In genomic region chr11:134100171-134100570, GRCh38 we compare ENCODE assay signal across 26 cellular contexts. TPM values are rescaled to one million over a fixed set of nuclear protein-coding genes. Genes with fewer than 3 reads are reported as not detected.
DNase-seq lines count a peak whose midpoint lies in the region; ATAC-seq, FAIRE-seq and TF ChIP-seq lines count a peak whose summit lies in the region.
"Had no signal": no experiment of that assay in that cellular context is flagged by ENCODE, and none has a peak within 500 bp of the region (broad histone marks: within the 10 kb centered on the region; RNA-seq: fewer than 3 reads in every experiment).

No MANE protein-coding gene starts in this region.

- no peaks in the 10 kb centered on the region for H3K27me3 ChIP-seq in gastrocnemius medialis
- no peaks in the 10 kb centered on the region for H3K27me3 ChIP-seq in CD4-positive, alpha-beta T cell (ENCODE audit: control insufficient read depth, insufficient read depth, low read length)
- H3K27me3 ChIP-seq: BE2C; BLaER1 treated with 17β-estradiol and CSF1 and Interleukin-3, amounts not matched to agents 10 nM and 100 nM had no signal

- peaks cover 10% of the 10 kb centered on the region for H3K27me3 Mint-ChIP-seq in glutamatergic neuron (ENCODE audit: unreplicated experiment)
- no peaks in the 10 kb centered on the region for H3K27me3 Mint-ChIP-seq in CD4-positive, alpha-beta T cell

- no peak for ATAC-seq in gastrocnemius medialis
- no peak for ATAC-seq in GM21528 (IDR thresholded peaks at IDR 0.05; ENCODE audit: low FRiP score, unreplicated experiment)
- no peak for ATAC-seq in CD4-positive, alpha-beta T cell (ENCODE audit: poor library complexity)
- ATAC-seq: A549, GM12878, GM23338, HCT116 had no signal

- POLR2A ChIA-PET in CD4-positive, alpha-beta T cell (lab: Charles Lee) = no interaction called here

- H3K4me3 Mint-ChIP-seq in glutamatergic neuron (ENCODE audit: unreplicated experiment) = peak overlapping the region; percentile 39
- H3K4me3 Mint-ChIP-seq in CD4-positive, alpha-beta T cell = no peak overlapping the region
- H3K4me3 Mint-ChIP-seq: CD14-positive monocyte; CD4-positive, alpha-beta memory T cell; GM23338; H9 had no signal

- TF ChIP-seq CTCF in D721Med (IDR thresholded peaks at IDR 0.05; ENCODE audit: insufficient read depth, missing control alignments) (no peak), glutamatergic neuron (IDR thresholded peaks at IDR 0.05; ENCODE audit: partially characterized antibody, unreplicated experiment) (no peak), gastrocnemius medialis (IDR thresholded peaks at IDR 0.05 in 4 of 5, conservative IDR thresholded peaks at IDR 0.05 in 1 of 5) (no peak)
- TF ChIP-seq CTCF in CD4-positive, alpha-beta T cell (IDR thresholded peaks at IDR 0.05) = no peak

- H3K36me3 ChIP-seq in gastrocnemius medialis = no peaks in the 10 kb centered on the region

- H3K27ac Mint-ChIP-seq in glutamatergic neuron (ENCODE audit: unreplicated experiment) = peak overlapping the region; percentile 44
- H3K27ac Mint-ChIP-seq in CD4-positive, alpha-beta T cell = no peak overlapping the region
- H3K27ac Mint-ChIP-seq: CD14-positive monocyte; CD4-positive, alpha-beta memory T cell; GM23338; H9 had no signal

- no peaks in the 10 kb centered on the region for H3K9me3 ChIP-seq in gastrocnemius medialis
- no peaks in the 10 kb centered on the region for H3K9me3 ChIP-seq in CD4-positive, alpha-beta T cell (ENCODE audit: control insufficient read depth, low read length)
- H3K9me3 ChIP-seq: A549, BE2C had no signal

- FAIRE-seq in D721Med (lab: Jason Lieb, UNC) = peak; percentile 51
- FAIRE-seq: A549, GM12878 had no signal

- DNase-seq in D721Med (ENCODE audit: insufficient read length, low spot score) = no peak
- peak; percentile 3 for DNase-seq in NCI-H69 (lab: John Stamatoyannopoulos, UW)
- no peak for DNase-seq in glutamatergic neuron
- peak; percentile 75 for DNase-seq in putamen (ENCODE audit: low spot score)
- DNase-seq in gastrocnemius medialis = no peak
- DNase-seq in epidermal melanocyte (ENCODE audit: insufficient read length, low spot score) = no peak
- DNase-seq in CD4-positive, alpha-beta T cell = no peak
- DNase-seq: 8988T; ACHN; AML-193; BE2C; Calu3; CD4-positive, alpha-beta memory T cell; COR-L47; DMS 273 treated with DMSO at 0.1 percent for 48 hours; DMS79; EL; GDM1; H9 had no signal

- H3K9me3 Mint-ChIP-seq in glutamatergic neuron (ENCODE audit: unreplicated experiment) = peaks cover 20% of the 10 kb centered on the region
- H3K9me3 Mint-ChIP-seq in CD4-positive, alpha-beta T cell = no peaks in the 10 kb centered on the region

- no peak for TF ChIP-seq POLR2A in gastrocnemius medialis (IDR thresholded peaks at IDR 0.05)

- CTCF ChIA-PET in CD4-positive, alpha-beta T cell (lab: Charles Lee) = no interaction called here

- in situ Hi-C loops in gastrocnemius medialis (cut with MboI; ENCODE audit: low sequenced_read_pairs in 4 of 4) = no loop called here

- H3K4me1 ChIP-seq in gastrocnemius medialis = no peaks in the 10 kb centered on the region
- H3K4me1 ChIP-seq: A549; BE2C; BLaER1 treated with 17β-estradiol and CSF1 and Interleukin-3, amounts not matched to agents 10 nM and 100 nM had no signal

- no peak overlapping the region for H3K4me3 ChIP-seq in gastrocnemius medialis
- H3K4me3 ChIP-seq: A549; BLaER1 treated with 17β-estradiol and CSF1 and Interleukin-3, amounts not matched to agents 10 nM and 100 nM; GM12878; GM23338 had no signal

- no peak overlapping the region for H3K27ac ChIP-seq in gastrocnemius medialis
- no peak overlapping the region for H3K27ac ChIP-seq in CD4-positive, alpha-beta T cell (ENCODE audit: low read depth, low read length)
- H3K27ac ChIP-seq: A549; BLaER1 treated with 17β-estradiol and CSF1 and Interleukin-3, amounts not matched to agents 10 nM and 100 nM had no signal

- peaks cover 27% of the 10 kb centered on the region for H3K36me3 Mint-ChIP-seq in glutamatergic neuron (ENCODE audit: unreplicated experiment)
- H3K36me3 Mint-ChIP-seq in CD4-positive, alpha-beta T cell (ENCODE audit: low read depth) = no peaks in the 10 kb centered on the region
- H3K36me3 Mint-ChIP-seq: CD14-positive monocyte; CD4-positive, alpha-beta memory T cell had no signal

- intact Hi-C loops in gastrocnemius medialis (cut with DNase I; ENCODE audit: low total_unique reads) = no loop called here
- intact Hi-C loops in CD4-positive, alpha-beta T cell (cut with DNase I, micrococcal nuclease) = no loop called here

- peaks cover 32% of the 10 kb centered on the region for H3K4me1 Mint-ChIP-seq in glutamatergic neuron (ENCODE audit: low read depth, unreplicated experiment)
- H3K4me1 Mint-ChIP-seq in CD4-positive, alpha-beta T cell (ENCODE audit: low read depth) = no peaks in the 10 kb centered on the region
- H3K4me1 Mint-ChIP-seq: CD14-positive monocyte had no signal

RNA-seq across cellular contexts. Expression of gene JAM3, which starts 31.3 kb away (rescaled TPM):
- total RNA-seq in glutamatergic neuron (ENCODE audit: unreplicated experiment) (101 TPM), gastrocnemius medialis (1 to 10 TPM; 3.5 to 9.7 (median 6.2) TPM)
- 10 to 100 TPM; 13.5 to 15.3 TPM for total RNA-seq in CD4-positive, alpha-beta T cell
- total RNA-seq: Calu3 had no signal

Comparison
In these comparisons a context has a peak if more than half of its experiments do, and no peak if none do; other contexts are left out.
1. DNase-seq: peak in NCI-H69 (single experiment) and putamen (single experiment); none in D721Med (single experiment), glutamatergic neuron (single experiment), gastrocnemius medialis (0 of 2), epidermal melanocyte (single experiment) and CD4-positive, alpha-beta T cell (0 of 10).